18 cellular contexts compared by ENCODE assay signal in genomic region chr10:119420950-119421875, GRCh38.
A peak's percentile ranks its signal among the peaks of the same experiment; 100 is the strongest.
DNase-seq lines count a peak whose midpoint lies in the region; ATAC-seq and TF ChIP-seq lines count a peak whose summit lies in the region.
"Had no signal": no experiment of that assay in that cellular context is flagged by ENCODE, and none has a peak within 500 bp of the region (broad histone marks: within the 10 kb centered on the region; RNA-seq: fewer than 3 reads in every experiment).

No MANE protein-coding gene starts in this region.

- peak overlapping the region in 3 of 10 donors; percentile 7 to 51 (median 27) for H3K27ac Mint-ChIP-seq in naive thymus-derived CD8-positive, alpha-beta T cell
- H3K27ac Mint-ChIP-seq: activated naive CD4-positive, alpha-beta T cell treated with anti-CD3 and anti-CD28 coated beads for 36 hours; CD4-positive, CD25-positive, alpha-beta regulatory T cell had no signal

- intact Hi-C loops in Right ventricle myocardium superior (cut with DNase I): no loop called here
- intact Hi-C loops in sciatic nerve (cut with DNase I): no loop called here

- TF ChIP-seq CTCF in RWPE1 (conservative IDR thresholded peaks at IDR 0.05; ENCODE audit: low read depth): no peak

- H3K27me3 Mint-ChIP-seq in naive thymus-derived CD8-positive, alpha-beta T cell: no peaks in the 10 kb centered on the region
- H3K27me3 Mint-ChIP-seq: CD4-positive, CD25-positive, alpha-beta regulatory T cell had no signal

- peaks cover 0 to 6% (median 0%) of the 10 kb centered on the region in 11 experiments; a peak in 3 of 22 replicates for H4K20me1 ChIP-seq in BLaER1 treated with 17β-estradiol and CSF1 and Interleukin-3, amounts not matched to agents 10 nM and 100 nM

- H3K36me3 ChIP-seq in BLaER1 treated with 17β-estradiol and CSF1 and Interleukin-3, amounts not matched to agents 10 nM and 100 nM: no peaks in the 10 kb centered on the region

- H3K4me1 Mint-ChIP-seq in naive thymus-derived CD8-positive, alpha-beta T cell: peaks cover 0 to 3% (median under 1%) of the 10 kb centered on the region in 4 donors

- peaks cover 14 to 51% (median 38%) of the 10 kb centered on the region in 10 experiments for H3K4me1 ChIP-seq in BLaER1 treated with 17β-estradiol and CSF1 and Interleukin-3, amounts not matched to agents 10 nM and 100 nM
- H3K4me1 ChIP-seq: foreskin keratinocyte had no signal

- H3K27me3 ChIP-seq in BLaER1 treated with 17β-estradiol and CSF1 and Interleukin-3, amounts not matched to agents 10 nM and 100 nM: peaks cover 0 to 15% (median 7%) of the 10 kb centered on the region in 11 experiments; a peak in 10 of 22 replicates
- H3K27me3 ChIP-seq: foreskin keratinocyte had no signal

- no peaks in the 10 kb centered on the region for H3K9me3 Mint-ChIP-seq in naive thymus-derived CD8-positive, alpha-beta T cell
- H3K9me3 Mint-ChIP-seq: activated naive CD4-positive, alpha-beta T cell treated with anti-CD3 and anti-CD28 coated beads for 36 hours had no signal

- peak overlapping the region in 1 of 11 experiments; percentile 27; a peak in 4 of 22 replicates for H3K27ac ChIP-seq in BLaER1 treated with 17β-estradiol and CSF1 and Interleukin-3, amounts not matched to agents 10 nM and 100 nM
- peak overlapping the region; percentile 40; the same call in 1 of the 2 replicates for H3K27ac ChIP-seq in RWPE1
- H3K27ac ChIP-seq: foreskin keratinocyte had no signal

- H3K9ac ChIP-seq in BLaER1 treated with 17β-estradiol and CSF1 and Interleukin-3, amounts not matched to agents 10 nM and 100 nM: peak overlapping the region in 5 of 11 experiments; percentile 4 to 43 (median 7); a peak in 3 of 22 replicates

- H3K4me2 ChIP-seq in BLaER1 treated with 17β-estradiol and CSF1 and Interleukin-3, amounts not matched to agents 10 nM and 100 nM: peak overlapping the region; percentile 0 to 82 (median 61); a peak in 20 of 22 replicates

- peaks cover 0 to 12% (median 9%) of the 10 kb centered on the region in 3 donors for H3K36me3 Mint-ChIP-seq in naive thymus-derived CD8-positive, alpha-beta T cell

- DNase-seq in RWPE1 (ENCODE audit: low spot score) (no peak), Right ventricle myocardium superior (peak; percentile 48), sciatic nerve (ENCODE audit: low spot score) (no peak), NCI-H1048 (lab: John Stamatoyannopoulos, UW) (no peak)
- no peak for DNase-seq in activated CD4-positive, CD25-positive, alpha-beta regulatory T cell (lab: John Stamatoyannopoulos, UW)
- DNase-seq in naive thymus-derived CD8-positive, alpha-beta T cell: no peak
- DNase-seq: ACHN; activated CD4-positive, alpha-beta T cell treated with anti-CD3 and anti-CD28 coated beads, Interleukin-2, amount 50 U/mL, for 4 hours; activated naive CD4-positive, alpha-beta T cell treated with anti-CD3 and anti-CD28 coated beads for 36 hours; CD4-positive, CD25-positive, alpha-beta regulatory T cell; DMS53; foreskin keratinocyte; NCI-H1694; SW 1271 had no signal

- H3K4me3 Mint-ChIP-seq in naive thymus-derived CD8-positive, alpha-beta T cell: no peak overlapping the region
- H3K4me3 Mint-ChIP-seq: activated naive CD4-positive, alpha-beta T cell treated with anti-CD3 and anti-CD28 coated beads for 36 hours; CD4-positive, CD25-positive, alpha-beta regulatory T cell had no signal

- H3K4me3 ChIP-seq in BLaER1 treated with 17β-estradiol and CSF1 and Interleukin-3, amounts not matched to agents 10 nM and 100 nM: no peak overlapping the region
- H3K4me3 ChIP-seq: skin epidermis had no signal

- ATAC-seq in Right ventricle myocardium superior (ENCODE audit: poor library complexity) (peak; percentile 6), sciatic nerve (peak; percentile 23), GM18502 (IDR thresholded peaks at IDR 0.05; ENCODE audit: poor library complexity, unreplicated experiment) (no peak)
- ATAC-seq in naive thymus-derived CD8-positive, alpha-beta T cell: no peak
- ATAC-seq: Panc1 had no signal

- H3K9me3 ChIP-seq in BLaER1 treated with 17β-estradiol and CSF1 and Interleukin-3, amounts not matched to agents 10 nM and 100 nM (replicated peaks in 1 of 11): no peaks in the 10 kb centered on the region

- CTCF ChIA-PET in RWPE1 (lab: Yijun Ruan, JAX): interaction anchor here (0.6 to 2.0 kb wide), 6 partner anchors 24 to 215 kb away, joined by 3 to 12 read pairs (median 4); no protein-coding TSS in a partner anchor

- POLR2A ChIA-PET in RWPE1 (lab: Yijun Ruan, JAX; ENCODE audit: low non-redundant PET): no interaction called here
- POLR2A ChIA-PET in naive thymus-derived CD8-positive, alpha-beta T cell (lab: Charles Lee): no interaction called here

Comparison
In these comparisons a context has a peak if more than half of its experiments do, and no peak if none do; other contexts are left out.
1. ATAC-seq: peak in Right ventricle myocardium superior (single experiment) and sciatic nerve (single experiment); none in naive thymus-derived CD8-positive, alpha-beta T cell (0 of 2) and GM18502 (single experiment).